In the genomic region with DNA sequence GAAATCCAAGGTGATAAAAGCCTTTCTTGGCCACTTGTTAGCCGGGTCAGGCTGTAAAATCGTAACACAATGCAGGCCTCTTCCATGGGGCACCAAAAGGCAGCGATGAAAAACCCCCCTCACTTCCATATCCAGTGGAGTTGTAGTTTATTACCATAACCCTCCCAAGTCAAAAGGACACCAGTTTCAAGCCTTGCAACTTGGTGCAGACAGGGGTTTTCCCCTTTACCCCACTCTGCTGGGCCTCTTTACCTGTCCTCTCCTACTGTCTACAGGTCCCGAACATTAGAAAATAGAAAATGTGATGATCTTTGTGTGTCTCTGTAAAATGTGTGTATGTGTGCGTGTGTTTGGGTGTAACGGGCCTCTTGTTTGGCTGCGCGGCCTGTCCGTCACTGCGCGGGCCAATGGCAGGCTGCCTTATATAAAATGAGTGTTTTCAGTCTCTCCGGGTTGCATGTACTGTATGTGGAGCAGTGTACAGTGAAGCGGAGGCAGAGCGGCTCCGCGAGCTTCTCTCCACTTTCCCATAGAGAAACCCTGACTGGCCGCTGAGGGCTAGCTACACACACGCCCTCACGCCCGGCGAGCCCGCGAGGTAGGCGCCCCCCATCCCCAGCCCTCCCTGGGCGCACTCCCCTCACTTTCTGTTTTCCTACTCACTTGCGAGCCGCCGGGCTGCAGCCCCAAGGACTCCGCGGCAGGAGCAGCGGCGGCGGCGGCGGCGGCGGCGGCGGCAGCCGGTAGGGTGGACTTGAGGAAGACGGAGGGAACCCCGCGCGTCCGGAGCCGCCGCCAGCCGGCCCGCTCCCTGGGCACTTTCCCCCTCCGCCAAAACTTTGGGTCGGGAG, we compare ENCODE assay signal across 8 cellular contexts. TPM values are rescaled to one million over a fixed set of nuclear protein-coding genes. Genes with fewer than 3 reads are reported as not detected.
DNase-seq lines count a peak whose midpoint lies in the region; ATAC-seq and TF ChIP-seq lines count a peak whose summit lies in the region.

A gene (plus strand): TSS at position 453 of the 851 bp plus-strand sequence. CDS start 187,499 bp downstream, outside the sequence.

- H3K36me3 ChIP-seq in KMS-11 (ENCODE audit: insufficient read depth) = no peaks in the 10 kb centered on the region
- no peaks in the 10 kb centered on the region for H3K36me3 ChIP-seq in Peyer's patch
- H3K36me3 ChIP-seq in esophagus (ENCODE audit: control insufficient read depth in 2 of 2, insufficient read depth in 2 of 2, low read length in 1 of 2) = no peaks in the 10 kb centered on the region
- no peaks in the 10 kb centered on the region for H3K36me3 ChIP-seq in mucosa of stomach (ENCODE audit: control insufficient read depth, insufficient read depth, low read length)

- TF ChIP-seq CTCF in KMS-11 (conservative IDR thresholded peaks at IDR 0.05; ENCODE audit: low read depth, low read length) (no peak), Peyer's patch (IDR thresholded peaks at IDR 0.05) (no peak)

- H3K27me3 ChIP-seq in KMS-11 (ENCODE audit: insufficient read depth, low read depth) = no peaks in the 10 kb centered on the region
- no peaks in the 10 kb centered on the region for H3K27me3 ChIP-seq in Peyer's patch
- no peaks in the 10 kb centered on the region for H3K27me3 ChIP-seq in esophagus (ENCODE audit: control insufficient read depth in 1 of 2, insufficient read depth in 2 of 2, low read length in 2 of 2)
- no peaks in the 10 kb centered on the region for H3K27me3 ChIP-seq in mucosa of stomach (ENCODE audit: control insufficient read depth, insufficient read depth, low read length)

- peaks cover 21% of the 10 kb centered on the region for H3K4me1 ChIP-seq in KMS-11 (ENCODE audit: low read depth, poor library complexity, severe bottlenecking)
- peaks cover 0 to 12% (median 2%) of the 10 kb centered on the region in 4 donors for H3K4me1 ChIP-seq in Peyer's patch
- H3K4me1 ChIP-seq in esophagus (ENCODE audit: control insufficient read depth in 2 of 2, insufficient read depth in 2 of 2, low read length in 1 of 2) = no peaks in the 10 kb centered on the region
- no peaks in the 10 kb centered on the region for H3K4me1 ChIP-seq in mucosa of stomach (ENCODE audit: control insufficient read depth, insufficient read depth, low read length)

- H3K4me2 ChIP-seq in KMS-11 = peak within 1 kb of the TSS; percentile 87

- WGBS in esophagus, 2 donors = 1% methylated on average over 51 of the region's 51 CpGs

- peak within 1 kb of the TSS; percentile 72 for H2AFZ ChIP-seq in KMS-11 (ENCODE audit: low read depth)

- H3K36me3 Mint-ChIP-seq in activated T-cell treated with anti-CD3 and anti-CD28 coated beads, Interleukin-2, amount 50 U/mL, for 4 hours (ENCODE audit: insufficient read depth) = no peaks in the 10 kb centered on the region

- DNase-seq in DMS53 treated with DMSO at 0.1 percent for 48 hours (lab: John Stamatoyannopoulos, UW; ENCODE audit: unreplicated experiment) = peak; percentile 68
- DNase-seq in Peyer's patch = peak; percentile 95 to 98 (median 96)
- peak; percentile 88 for DNase-seq in activated T-cell treated with anti-CD3 and anti-CD28 coated beads, Interleukin-2, amount 50 U/mL, for 4 hours
- peak; percentile 93 for DNase-seq in stimulated activated CD8-positive, alpha-beta memory T cell treated with anti-CD3 and anti-CD28 coated beads, Interleukin-4, amount 100 ng/mL, for 48 hours

- H3K79me2 ChIP-seq in KMS-11 (ENCODE audit: insufficient read depth, low read depth) = peaks cover 25% of the 10 kb centered on the region

- H3K4me3 Mint-ChIP-seq in activated T-cell treated with anti-CD3 and anti-CD28 coated beads, Interleukin-2, amount 50 U/mL, for 4 hours = peak within 1 kb of the TSS; percentile 93

- H4K20me1 ChIP-seq in KMS-11 (ENCODE audit: insufficient read depth) = no peaks in the 10 kb centered on the region

- H3K27me3 Mint-ChIP-seq in activated T-cell treated with anti-CD3 and anti-CD28 coated beads, Interleukin-2, amount 50 U/mL, for 4 hours (ENCODE audit: low read depth) = no peaks in the 10 kb centered on the region

- peak within 1 kb of the TSS; percentile 80 for H3K27ac ChIP-seq in KMS-11
- H3K27ac ChIP-seq in Peyer's patch = peak within 1 kb of the TSS; percentile 90 to 97 (median 96)
- peak within 1 kb of the TSS; percentile 93 to 94 for H3K27ac ChIP-seq in esophagus (ENCODE audit: low read depth in 2 of 2, low read length in 1 of 2)

- H3K4me3 ChIP-seq in KMS-11 (IDR thresholded peaks at IDR 0.05; ENCODE audit: insufficient read depth, low read depth, low read length) (peak within 1 kb of the TSS; percentile 63), Peyer's patch (peak within 1 kb of the TSS; percentile 81 to 95 (median 92)), esophagus (ENCODE audit: low read depth in 1 of 2, low read length in 2 of 2) (peak within 1 kb of the TSS; percentile 88), mucosa of stomach (ENCODE audit: low read length) (peak within 1 kb of the TSS; percentile 84)

- H3K4me1 Mint-ChIP-seq in activated T-cell treated with anti-CD3 and anti-CD28 coated beads, Interleukin-2, amount 50 U/mL, for 4 hours (ENCODE audit: low read depth) = peaks cover 26% of the 10 kb centered on the region

- no peaks in the 10 kb centered on the region for H3K9me3 Mint-ChIP-seq in activated T-cell treated with anti-CD3 and anti-CD28 coated beads, Interleukin-2, amount 50 U/mL, for 4 hours

- peak; percentile 92 for ATAC-seq in GM21786 (IDR thresholded peaks at IDR 0.05; ENCODE audit: unreplicated experiment)
- peak; percentile 87 for ATAC-seq in activated T-cell treated with anti-CD3 and anti-CD28 coated beads, Interleukin-2, amount 50 U/mL, for 4 hours

- H3K9ac ChIP-seq in KMS-11 (peak within 1 kb of the TSS; percentile 70), mucosa of stomach (ENCODE audit: low read length) (peak within 1 kb of the TSS; percentile 83)

- H3K9me3 ChIP-seq in Peyer's patch (no peaks in the 10 kb centered on the region), esophagus (ENCODE audit: control insufficient read depth in 2 of 2, insufficient read depth in 1 of 2, low read depth in 1 of 2, low read length in 1 of 2) (no peaks in the 10 kb centered on the region), mucosa of stomach (ENCODE audit: control insufficient read depth, low read length) (no peaks in the 10 kb centered on the region)

- peak; percentile 68 to 92 for TF ChIP-seq POLR2A in Peyer's patch (IDR thresholded peaks at IDR 0.05)

RNA-seq across cellular contexts. Expression of the gene that starts here (rescaled TPM):
- total RNA-seq in Peyer's patch = 10 to 100 TPM; 33.0 to 46.3 (median 36.7) TPM
- total RNA-seq in activated T-cell treated with anti-CD3 and anti-CD28 coated beads, Interleukin-2, amount 50 U/mL, for 4 hours = 10 to 100 TPM; 37.1 to 42.8 (median 39.0) TPM
- polyA plus RNA-seq in esophagus = 1 to 10 TPM; 3.4 to 4.7 TPM

Comparison
In these comparisons a context has a peak if more than half of its experiments do, and no peak if none do; other contexts are left out.
1. Peak in every context shown above with its lines: DNase-seq, ATAC-seq, H3K4me3 ChIP-seq and H3K27ac ChIP-seq.